Comparison of ENCODE assay signal across 1 cellular context in genomic region chr1:27004471-27005165, GRCh38.
TF ChIP-seq lines count a peak whose summit lies in the region.

No MANE protein-coding gene starts in this region.

TF ChIP-seq in K562, 482 proteins besides CTCF, POLR2A, EP300 and RAD21 (continues in another document):
- TF ChIP-seq PCBP2 (IDR thresholded peaks at IDR 0.05; ENCODE audit: low read depth, low read length, poor library complexity, severe bottlenecking) (no peak), ZBTB2 (IDR thresholded peaks at IDR 0.05) (no peak; the same call in 1 of the 2 replicates), TCF7 (IDR thresholded peaks at IDR 0.05; ENCODE audit: borderline replicate concordance) (no peak), SIRT6 (IDR thresholded peaks at IDR 0.05; ENCODE audit: low read depth, low read length) (no peak), ZSCAN29 (IDR thresholded peaks at IDR 0.05) (0 out of 2 replicates have a peak, but pooled peaks have one; percentile 54), HDGF (IDR thresholded peaks at IDR 0.05) (0 out of 2 replicates have a peak, but pooled peaks have one; percentile 44), FOXK2 (conservative IDR thresholded peaks at IDR 0.05 in 1 of 2, IDR thresholded peaks at IDR 0.05 in 1 of 2; ENCODE audit: low read depth in 2 of 2) (no peak), CBX1 (IDR thresholded peaks at IDR 0.05; ENCODE audit: low read depth) (no peak), RBM39 (optimal IDR thresholded peaks at IDR 0.05; ENCODE audit: low read depth, low read length) (no peak), ELF4 (CRISPR knock-in tag; IDR thresholded peaks at IDR 0.05) (no peak), PHF20 (IDR thresholded peaks at IDR 0.05; ENCODE audit: partially characterized antibody) (no peak), CHD1 (IDR thresholded peaks at IDR 0.05; ENCODE audit: low read length) (no peak), CREB5 (CRISPR knock-in tag; IDR thresholded peaks at IDR 0.05) (no peak), ELK3 (CRISPR knock-in tag; IDR thresholded peaks at IDR 0.05) (no peak), HMBOX1 (IDR thresholded peaks at IDR 0.05) (no peak), MAX (CRISPR knock-in tag; IDR thresholded peaks at IDR 0.05) (peak; percentile 54; the same call in 1 of the 2 replicates), SAFB2 (IDR thresholded peaks at IDR 0.05; ENCODE audit: borderline replicate concordance, low read depth, low read length, severe bottlenecking) (no peak), ATF6 (CRISPR knock-in tag; IDR thresholded peaks at IDR 0.05) (no peak), WHSC1 (IDR thresholded peaks at IDR 0.05; ENCODE audit: low read length) (no peak), DACH1 (IDR thresholded peaks at IDR 0.05; ENCODE audit: partially characterized antibody) (peak; percentile 47), SRSF7 (optimal IDR thresholded peaks at IDR 0.05; ENCODE audit: low read depth, low read length) (no peak), ILK (tag; IDR thresholded peaks at IDR 0.05; ENCODE audit: borderline replicate concordance, low read depth) (no peak), HDAC1 (IDR thresholded peaks at IDR 0.05) (peak in 1 of 2 experiments; percentile 33; a peak in 1 of 4 replicates), MCM5 (IDR thresholded peaks at IDR 0.05; ENCODE audit: low read depth) (no peak), CEBPB (tag; IDR thresholded peaks at IDR 0.05) (no peak), ZNF124 (CRISPR knock-in tag; IDR thresholded peaks at IDR 0.05) (no peak), ETV1 (tag; conservative IDR thresholded peaks at IDR 0.05; ENCODE audit: low read depth) (no peak), RCOR1 (IDR thresholded peaks at IDR 0.05; ENCODE audit: borderline replicate concordance in 1 of 2, low read depth in 2 of 2, low read length in 2 of 2) (0 out of 4 replicates have a peak, but pooled peaks of 1 of the 2 experiments have one; percentile 16), ZMIZ1 (IDR thresholded peaks at IDR 0.05; ENCODE audit: low read depth in 2 of 2, low read length in 2 of 2) (no peak), CBFA2T2 (conservative IDR thresholded peaks at IDR 0.05) (no peak), JUND (IDR thresholded peaks at IDR 0.05; ENCODE audit: borderline replicate concordance, low read depth, low read length) (no peak), JUND (tag; IDR thresholded peaks at IDR 0.05; ENCODE audit: borderline replicate concordance, low read depth, low read length) (no peak; the same call in 2 of the 3 replicates), ZBTB5 (IDR thresholded peaks at IDR 0.05) (no peak), GABPB2 (CRISPR knock-in tag; conservative IDR thresholded peaks at IDR 0.05) (no peak), PBX2 (CRISPR knock-in tag; IDR thresholded peaks at IDR 0.05; ENCODE audit: low read depth) (no peak), PBX2 (tag; conservative IDR thresholded peaks at IDR 0.05; ENCODE audit: low read depth) (no peak), SIN3A (IDR thresholded peaks at IDR 0.05; ENCODE audit: borderline replicate concordance in 2 of 2, control insufficient read depth in 1 of 2, low read depth in 2 of 2, low read length in 2 of 2) (peak in 1 of 2 experiments; percentile 63; a peak in 1 of 4 replicates), ZKSCAN1 (IDR thresholded peaks at IDR 0.05; ENCODE audit: low read depth, low read length) (no peak), MYNN (IDR thresholded peaks at IDR 0.05) (peak; percentile 93; the same call in 1 of the 2 replicates), MYNN (CRISPR knock-in tag; IDR thresholded peaks at IDR 0.05) (no peak), EHMT2 (IDR thresholded peaks at IDR 0.05) (0 out of 2 replicates have a peak, but pooled peaks have one; percentile 23), KDM2B (CRISPR knock-in tag; IDR thresholded peaks at IDR 0.05) (no peak), SREBF1 (IDR thresholded peaks at IDR 0.05; ENCODE audit: borderline replicate concordance, low read depth, low read length) (no peak), ZKSCAN8 (CRISPR knock-in tag; IDR thresholded peaks at IDR 0.05) (no peak)
- TF ChIP-seq, protein P1, sequence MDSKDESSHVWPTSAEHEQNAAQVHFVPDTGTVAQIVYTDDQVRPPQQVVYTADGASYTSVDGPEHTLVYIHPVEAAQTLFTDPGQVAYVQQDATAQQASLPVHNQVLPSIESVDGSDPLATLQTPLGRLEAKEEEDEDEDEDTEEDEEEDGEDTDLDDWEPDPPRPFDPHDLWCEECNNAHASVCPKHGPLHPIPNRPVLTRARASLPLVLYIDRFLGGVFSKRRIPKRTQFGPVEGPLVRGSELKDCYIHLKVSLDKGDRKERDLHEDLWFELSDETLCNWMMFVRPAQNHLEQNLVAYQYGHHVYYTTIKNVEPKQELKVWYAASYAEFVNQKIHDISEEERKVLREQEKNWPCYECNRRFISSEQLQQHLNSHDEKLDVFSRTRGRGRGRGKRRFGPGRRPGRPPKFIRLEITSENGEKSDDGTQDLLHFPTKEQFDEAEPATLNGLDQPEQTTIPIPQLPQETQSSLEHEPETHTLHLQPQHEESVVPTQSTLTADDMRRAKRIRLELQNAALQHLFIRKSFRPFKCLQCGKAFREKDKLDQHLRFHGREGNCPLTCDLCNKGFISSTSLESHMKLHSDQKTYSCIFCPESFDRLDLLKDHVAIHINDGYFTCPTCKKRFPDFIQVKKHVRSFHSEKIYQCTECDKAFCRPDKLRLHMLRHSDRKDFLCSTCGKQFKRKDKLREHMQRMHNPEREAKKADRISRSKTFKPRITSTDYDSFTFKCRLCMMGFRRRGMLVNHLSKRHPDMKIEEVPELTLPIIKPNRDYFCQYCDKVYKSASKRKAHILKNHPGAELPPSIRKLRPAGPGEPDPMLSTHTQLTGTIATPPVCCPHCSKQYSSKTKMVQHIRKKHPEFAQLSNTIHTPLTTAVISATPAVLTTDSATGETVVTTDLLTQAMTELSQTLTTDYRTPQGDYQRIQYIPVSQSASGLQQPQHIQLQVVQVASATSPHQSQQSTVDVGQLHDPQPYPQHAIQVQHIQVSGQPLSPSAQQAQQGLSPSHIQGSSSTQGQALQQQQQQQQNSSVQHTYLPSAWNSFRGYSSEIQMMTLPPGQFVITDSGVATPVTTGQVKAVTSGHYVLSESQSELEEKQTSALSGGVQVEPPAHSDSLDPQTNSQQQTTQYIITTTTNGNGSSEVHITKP (IDR thresholded peaks at IDR 0.05; ENCODE audit: partially characterized antibody) = peak; percentile 11
